ENCODE assay signal across 24 cellular contexts in genomic region chr11:77104727-77105126, GRCh38. TPM values are rescaled to one million over a fixed set of nuclear protein-coding genes. Genes with fewer than 3 reads are reported as not detected.
DNase-seq lines count a peak whose midpoint lies in the region; ATAC-seq, FAIRE-seq and TF ChIP-seq lines count a peak whose summit lies in the region.
"Had no signal": no experiment of that assay in that cellular context is flagged by ENCODE, and none has a peak within 500 bp of the region (broad histone marks: within the 10 kb centered on the region; RNA-seq: fewer than 3 reads in every experiment).

No MANE protein-coding gene starts in this region.

- CTCF ChIA-PET in GM12878 (lab: Yijun Ruan, JAX) = interaction anchor here (1.1 to 1.4 kb wide), 2 partner anchors 13 to 182 kb away, joined by 4 to 6 read pairs; no protein-coding TSS in a partner anchor
- CTCF ChIA-PET in activated CD4-positive, alpha-beta T cell treated with anti-CD3 and anti-CD28 coated beads, Interleukin-2, amount 10 ng/mL, durations not matched to agents 7 days and 5 days (lab: Charles Lee) = interaction anchor here (1.0 kb wide), 1 partner anchor 13 kb away, joined by 3 read pairs; no protein-coding TSS in a partner anchor

- RAD21 ChIA-PET in GM12878 (lab: Charles Lee; ENCODE audit: unreplicated experiment) = no interaction called here

- in situ Hi-C loops in GM12878 (cut with MboI) = no loop called here

- SMC1A ChIA-PET in GM12878 (lab: Charles Lee; ENCODE audit: uncharacterized antibody, unreplicated experiment) = no interaction called here

- TF ChIP-seq CTCF in left ventricle myocardium inferior (IDR thresholded peaks at IDR 0.05; ENCODE audit: borderline replicate concordance) (no peak), GM12878 (IDR thresholded peaks at IDR 0.05 in 2 of 3, conservative IDR thresholded peaks at IDR 0.05 in 1 of 3; ENCODE audit: control insufficient read depth in 2 of 3, extremely low read depth in 1 of 3, insufficient read depth in 1 of 3, low read depth in 3 of 3, low read length in 3 of 3) (no peak), nephron progenitor cell (IDR thresholded peaks at IDR 0.05) (no peak)

- H3K27ac ChIP-seq in left ventricle myocardium inferior (replicated peaks) (no peak overlapping the region), GM12878 (ENCODE audit: control insufficient read depth, insufficient read depth) (no peak overlapping the region)
- H3K27ac ChIP-seq: 22Rv1; BLaER1 treated with 17β-estradiol and CSF1 and Interleukin-3, amounts not matched to agents 10 nM and 100 nM had no signal

- no peaks in the 10 kb centered on the region for H3K4me1 Mint-ChIP-seq in activated CD4-positive, alpha-beta T cell treated with anti-CD3 and anti-CD28 coated beads, Interleukin-2, amount 10 ng/mL, durations not matched to agents 7 days and 5 days
- peaks cover 26% of the 10 kb centered on the region for H3K4me1 Mint-ChIP-seq in nephron progenitor cell

- no peak for TF ChIP-seq EP300 in GM12878 (IDR thresholded peaks at IDR 0.05; ENCODE audit: borderline replicate concordance in 1 of 2, control insufficient read depth in 1 of 2, low read depth in 2 of 2, low read length in 2 of 2)

- H3K79me2 ChIP-seq in GM12878 (ENCODE audit: control insufficient read depth, insufficient read depth, low read length) = no peaks in the 10 kb centered on the region

- BruUV-seq in GM12878 (replicated peaks; lab: Mats Ljungman, UMichigan) = no TSS peak

- H3K27me3 Mint-ChIP-seq in activated CD4-positive, alpha-beta T cell treated with anti-CD3 and anti-CD28 coated beads, Interleukin-2, amount 10 ng/mL, durations not matched to agents 7 days and 5 days = no peaks in the 10 kb centered on the region
- H3K27me3 Mint-ChIP-seq in nephron progenitor cell (ENCODE audit: low read depth, poor library complexity) = no peaks in the 10 kb centered on the region
- H3K27me3 Mint-ChIP-seq: CD4-positive, alpha-beta memory T cell had no signal

- no peak for ATAC-seq in Right ventricle myocardium inferior
- peak; percentile 41; the same call in 2 of the 3 replicates for ATAC-seq in GM12878
- ATAC-seq in GM21423 (IDR thresholded peaks at IDR 0.05; ENCODE audit: unreplicated experiment) = no peak
- ATAC-seq: PC-3 had no signal

- no peak overlapping the region for H2AFZ ChIP-seq in GM12878 (ENCODE audit: control insufficient read depth, low read depth, low read length)

- H3K4me1 ChIP-seq in left ventricle myocardium inferior (peaks cover 12% of the 10 kb centered on the region), GM12878 (ENCODE audit: control insufficient read depth, insufficient read depth, low read length) (no peaks in the 10 kb centered on the region)

- no peak for FAIRE-seq in GM12878 (lab: Jason Lieb, UNC)
- FAIRE-seq: GM12891 had no signal

- 17% methylated on average over 8 of the region's 8 CpGs for WGBS in GM12878 (ENCODE audit: insufficient coverage, insufficient replicate concordance, low lambda C conversion rate, missing lambda C conversion rate)

- H3K27me3 ChIP-seq in left ventricle myocardium inferior (ENCODE audit: low read depth) = no peaks in the 10 kb centered on the region
- H3K27me3 ChIP-seq in GM12878 (replicated peaks in 1 of 2; ENCODE audit: control insufficient read depth in 2 of 2, insufficient read depth in 2 of 2, low read length in 1 of 2) = peaks cover 0 to 2% of the 10 kb centered on the region in 2 experiments; a peak in 2 of 4 replicates

- TF ChIP-seq RAD21 in GM12878 (IDR thresholded peaks at IDR 0.05; ENCODE audit: insufficient read depth, low read depth, low read length) = no peak

- no peaks in the 10 kb centered on the region for H3K9me3 Mint-ChIP-seq in activated CD4-positive, alpha-beta T cell treated with anti-CD3 and anti-CD28 coated beads, Interleukin-2, amount 10 ng/mL, durations not matched to agents 7 days and 5 days
- H3K9me3 Mint-ChIP-seq in nephron progenitor cell = peaks cover 15% of the 10 kb centered on the region
- H3K9me3 Mint-ChIP-seq: CD4-positive, alpha-beta memory T cell had no signal

- H4K20me1 ChIP-seq in GM12878 (ENCODE audit: control insufficient read depth, insufficient read depth) = no peaks in the 10 kb centered on the region

- H3K4me3 Mint-ChIP-seq in activated CD4-positive, alpha-beta T cell treated with anti-CD3 and anti-CD28 coated beads, Interleukin-2, amount 10 ng/mL, durations not matched to agents 7 days and 5 days = no peak overlapping the region
- no peak overlapping the region for H3K4me3 Mint-ChIP-seq in nephron progenitor cell
- H3K4me3 Mint-ChIP-seq: CD4-positive, alpha-beta memory T cell had no signal

- no peaks in the 10 kb centered on the region for H3K36me3 Mint-ChIP-seq in activated CD4-positive, alpha-beta T cell treated with anti-CD3 and anti-CD28 coated beads, Interleukin-2, amount 10 ng/mL, durations not matched to agents 7 days and 5 days (ENCODE audit: low read depth)
- peaks cover 13% of the 10 kb centered on the region for H3K36me3 Mint-ChIP-seq in nephron progenitor cell (ENCODE audit: low read depth)
- H3K36me3 Mint-ChIP-seq: CD4-positive, alpha-beta memory T cell had no signal

- POLR2A ChIA-PET in GM12878 (lab: Charles Lee) = no interaction called here
- POLR2A ChIA-PET in activated CD4-positive, alpha-beta T cell treated with anti-CD3 and anti-CD28 coated beads, Interleukin-2, amount 10 ng/mL, durations not matched to agents 7 days and 5 days (lab: Charles Lee) = interaction anchor here (0.5 kb wide), 1 partner anchor 1036 kb away, joined by 3 read pairs; no protein-coding TSS in a partner anchor

- intact Hi-C loops in Right ventricle myocardium inferior (cut with DNase I) (no loop called here), left ventricle myocardium inferior (cut with micrococcal nuclease) (no loop called here), GM12878 (cut with micrococcal nuclease; ENCODE audit: unreplicated experiment) (loop anchor here (10.0 kb wide), 1 partner anchor 370 kb away; no protein-coding TSS in a partner anchor)

- TF ChIP-seq POLR2A in GM12878 (IDR thresholded peaks at IDR 0.05; ENCODE audit: low read depth, low read length) = no peak

- H3K27ac Mint-ChIP-seq in activated CD4-positive, alpha-beta T cell treated with anti-CD3 and anti-CD28 coated beads, Interleukin-2, amount 10 ng/mL, durations not matched to agents 7 days and 5 days = no peak overlapping the region
- H3K27ac Mint-ChIP-seq in nephron progenitor cell = no peak overlapping the region
- H3K27ac Mint-ChIP-seq: CD4-positive, alpha-beta memory T cell had no signal

- DNase-seq in Right ventricle myocardium inferior (ENCODE audit: missing footprints) (peak; percentile 62), left ventricle myocardium inferior (no peak), GM12878 (ENCODE audit: low read depth, low spot score) (no peak), hepatic stellate cell (ENCODE audit: low spot score) (peak; percentile 50), nephron progenitor cell (no peak), SW480 (ENCODE audit: low spot score) (no peak)
- no peak for DNase-seq in activated CD4-positive, alpha-beta T cell treated with anti-CD3 and anti-CD28 coated beads, Interleukin-2, amount 10 ng/mL, durations not matched to agents 7 days and 5 days
- DNase-seq: ACHN; CD4-positive, alpha-beta memory T cell; DND-41; GOT3; Kasumi-1; NCI-H1694 treated with DMSO at 0.1 percent for 48 hours; NCI-H2081 treated with DMSO at 0.1 percent for 48 hours; NCI-H446; NCI-H526; PC-3; SHP77 had no signal

- H3K36me3 ChIP-seq in left ventricle myocardium inferior = no peaks in the 10 kb centered on the region
- no peaks in the 10 kb centered on the region for H3K36me3 ChIP-seq in GM12878 (ENCODE audit: control insufficient read depth in 2 of 2, insufficient read depth in 2 of 2, low read length in 1 of 2)

- H3K4me3 ChIP-seq in left ventricle myocardium inferior (no peak overlapping the region), GM12878 (no peak overlapping the region)
- H3K4me3 ChIP-seq: BLaER1 treated with 17β-estradiol and CSF1 and Interleukin-3, amounts not matched to agents 10 nM and 100 nM had no signal

- H3K9ac ChIP-seq in GM12878 (ENCODE audit: control insufficient read depth, insufficient read depth, low read length) = no peak overlapping the region
- H3K9ac ChIP-seq: BLaER1 treated with 17β-estradiol and CSF1 and Interleukin-3, amounts not matched to agents 10 nM and 100 nM had no signal

- H3K4me2 ChIP-seq in GM12878 (ENCODE audit: control insufficient read depth, insufficient read depth) = no peak overlapping the region

- H3K9me3 ChIP-seq in left ventricle myocardium inferior (replicated peaks) (no peaks in the 10 kb centered on the region), GM12878 (replicated peaks; ENCODE audit: control insufficient read depth, insufficient read depth, low read length) (no peaks in the 10 kb centered on the region)

RNA-seq across cellular contexts. Expression of gene OMP, which starts 2.1 kb away (rescaled TPM):
- total RNA-seq in Right ventricle myocardium inferior (not detected), left ventricle myocardium inferior (not detected), GM12878 (2014; rRNA removed) (not detected in 2 replicates), GM12878 (2014; rRNA removed; fragmentation: Illumina TruSeq; extraction: Trizol) (not detected in 2 replicates), GM12878 (2021) (not detected in 2 replicates)
- total RNA-seq in GM12878 (2013; cell fraction: nucleolus; rRNA removed) = not detected in 2 replicates
- polyA plus RNA-seq in GM12878 (2011; ENCODE audit: low read depth) = not detected
- polyA plus RNA-seq in GM12878 (2011; rRNA removed) (not detected in 2 replicates), GM12878 (2014; fragmentation: Illumina TruSeq; extraction: Trizol) (not detected in 2 replicates), GM12878 (2014; fragmentation: Nextera tagmentation; extraction: Ambion mirVana) (not detected), GM12878 (2014; rRNA removed) (not detected in 2 replicates), GM12878 (2016; fragmentation: Nextera tagmentation; extraction: Ambion mirVana) (not detected)
- polyA plus RNA-seq in GM12878 (2011; cell fraction: cytosol; rRNA removed) = not detected in 2 replicates
- 0.34 TPM in 1 of 2 replicates, not detected in the other for polyA plus RNA-seq in GM12878 (2011; cell fraction: nucleus; rRNA removed)
- not detected in 2 replicates for polyA plus RNA-seq in GM12878 (2012)
- not detected in 2 replicates for polyA minus RNA-seq in GM12878 (2011; rRNA and poly(A)+ RNA removed)
- not detected in 2 replicates for polyA minus RNA-seq in GM12878 (2011; cell fraction: cytosol; rRNA and poly(A)+ RNA removed)
- polyA minus RNA-seq in GM12878 (2011; cell fraction: nucleus; rRNA and poly(A)+ RNA removed) = not detected in 2 replicates
- total RNA-seq in activated CD4-positive, alpha-beta T cell treated with anti-CD3 and anti-CD28 coated beads, Interleukin-2, amount 10 ng/mL, durations not matched to agents 7 days and 5 days = not detected
- total RNA-seq: MCF 10A, PC-3, RPMI7951 had no signal
- polyA plus RNA-seq: CD4-positive, alpha-beta memory T cell had no signal

RNA-seq across cellular contexts. Expression of gene MYO7A, which starts 23.3 kb away (rescaled TPM):
- total RNA-seq in Right ventricle myocardium inferior (7.0 TPM), left ventricle myocardium inferior (3.2 TPM), GM12878 (2014; rRNA removed) (not detected in 2 replicates), GM12878 (2014; rRNA removed; fragmentation: Illumina TruSeq; extraction: Trizol) (not detected in 2 replicates), GM12878 (2021) (0.21 and 0.24 TPM in 2 replicates)
- total RNA-seq in GM12878 (2013; cell fraction: nucleolus; rRNA removed) = 0.13 TPM in 1 of 2 replicates, not detected in the other
- not detected for polyA plus RNA-seq in GM12878 (2011; ENCODE audit: low read depth)
- polyA plus RNA-seq in GM12878 (2011; rRNA removed) (0.04 TPM in 1 of 2 replicates, not detected in the other), GM12878 (2014; fragmentation: Illumina TruSeq; extraction: Trizol) (0.01 TPM in 1 of 2 replicates, not detected in the other), GM12878 (2014; fragmentation: Nextera tagmentation; extraction: Ambion mirVana) (not detected), GM12878 (2014; rRNA removed) (0.04 TPM in 1 of 2 replicates, not detected in the other), GM12878 (2016; fragmentation: Nextera tagmentation; extraction: Ambion mirVana) (not detected)
- polyA plus RNA-seq in GM12878 (2011; cell fraction: cytosol; rRNA removed) = 0.02 TPM in 1 of 2 replicates, not detected in the other
- 0.06 and 0.07 TPM in 2 replicates for polyA plus RNA-seq in GM12878 (2011; cell fraction: nucleus; rRNA removed)
- 0.03 TPM in 1 of 2 replicates, not detected in the other for polyA plus RNA-seq in GM12878 (2012)
- not detected in 2 replicates for polyA minus RNA-seq in GM12878 (2011; rRNA and poly(A)+ RNA removed)
- not detected in 2 replicates for polyA minus RNA-seq in GM12878 (2011; cell fraction: cytosol; rRNA and poly(A)+ RNA removed)
- polyA minus RNA-seq in GM12878 (2011; cell fraction: nucleus; rRNA and poly(A)+ RNA removed) = 0.10 TPM in 1 of 2 replicates, not detected in the other
- under 1 TPM; 0.07 to 0.15 TPM for total RNA-seq in activated CD4-positive, alpha-beta T cell treated with anti-CD3 and anti-CD28 coated beads, Interleukin-2, amount 10 ng/mL, durations not matched to agents 7 days and 5 days

RNA-seq across cellular contexts. Expression of gene CAPN5, which starts 38.0 kb away (rescaled TPM):
- total RNA-seq in Right ventricle myocardium inferior (3.7 TPM), left ventricle myocardium inferior (2.3 TPM), GM12878 (2014; rRNA removed) (0.11 TPM in 1 of 2 replicates, not detected in the other), GM12878 (2014; rRNA removed; fragmentation: Illumina TruSeq; extraction: Trizol) (not detected in 2 replicates), GM12878 (2021) (0.19 and 0.33 TPM in 2 replicates)
- 0.15 and 0.17 TPM in 2 replicates for total RNA-seq in GM12878 (2013; cell fraction: nucleolus; rRNA removed)
- 0.08 TPM for polyA plus RNA-seq in GM12878 (2011; ENCODE audit: low read depth)
- polyA plus RNA-seq in GM12878 (2011; rRNA removed) (0.06 and 0.07 TPM in 2 replicates), GM12878 (2014; fragmentation: Illumina TruSeq; extraction: Trizol) (0.07 and 0.19 TPM in 2 replicates), GM12878 (2014; fragmentation: Nextera tagmentation; extraction: Ambion mirVana) (under 1 TPM in 1 of 2 experiments, not detected in 1; 0.02 TPM), GM12878 (2014; rRNA removed) (0.10 TPM in 1 of 2 replicates, not detected in the other), GM12878 (2016; fragmentation: Nextera tagmentation; extraction: Ambion mirVana) (under 1 TPM; 0.04 TPM)
- polyA plus RNA-seq in GM12878 (2011; cell fraction: cytosol; rRNA removed) = 0.10 and 0.15 TPM in 2 replicates
- polyA plus RNA-seq in GM12878 (2011; cell fraction: nucleus; rRNA removed) = 0.27 and 0.31 TPM in 2 replicates
- polyA plus RNA-seq in GM12878 (2012) = 0.20 and 0.27 TPM in 2 replicates
- polyA minus RNA-seq in GM12878 (2011; rRNA and poly(A)+ RNA removed) = 0.57 TPM in 1 of 2 replicates, not detected in the other
- not detected in 2 replicates for polyA minus RNA-seq in GM12878 (2011; cell fraction: cytosol; rRNA and poly(A)+ RNA removed)
- polyA minus RNA-seq in GM12878 (2011; cell fraction: nucleus; rRNA and poly(A)+ RNA removed) = 0.19 TPM in 1 of 2 replicates, not detected in the other
- under 1 TPM; 0.81 to 0.89 TPM for total RNA-seq in activated CD4-positive, alpha-beta T cell treated with anti-CD3 and anti-CD28 coated beads, Interleukin-2, amount 10 ng/mL, durations not matched to agents 7 days and 5 days

Comparison
In these comparisons a context has a peak if more than half of its experiments do, and no peak if none do; other contexts are left out.
1. DNase-seq: peak in Right ventricle myocardium inferior (single experiment) and hepatic stellate cell (single experiment); none in left ventricle myocardium inferior (single experiment), GM12878 (single experiment), activated CD4-positive, alpha-beta T cell treated with anti-CD3 and anti-CD28 coated beads, Interleukin-2, amount 10 ng/mL, durations not matched to agents 7 days and 5 days (single experiment), nephron progenitor cell (single experiment) and SW480 (single experiment).